In genomic region chr2:134362152-134362653, GRCh38 we compare ENCODE assay signal across 13 cellular contexts.
DNase-seq lines count a peak whose midpoint lies in the region; ATAC-seq and TF ChIP-seq lines count a peak whose summit lies in the region.
"Had no signal": no experiment of that assay in that cellular context is flagged by ENCODE, and none has a peak within 500 bp of the region (broad histone marks: within the 10 kb centered on the region; RNA-seq: fewer than 3 reads in every experiment).

No MANE protein-coding gene starts in this region.

- POLR2A ChIA-PET in CD8-positive, alpha-beta T cell (lab: Charles Lee) = no interaction called here

- no peaks in the 10 kb centered on the region for H3K9me3 ChIP-seq in right cardiac atrium (ENCODE audit: control insufficient read depth, low read length)
- H3K9me3 ChIP-seq in CD8-positive, alpha-beta T cell (ENCODE audit: low read length) = no peaks in the 10 kb centered on the region
- H3K9me3 ChIP-seq: BLaER1, Peyer's patch had no signal

- H3K4me3 Mint-ChIP-seq in CD8-positive, alpha-beta T cell = no peak overlapping the region
- H3K4me3 Mint-ChIP-seq: H9 had no signal

- no peak for DNase-seq in right cardiac atrium
- no peak for DNase-seq in Right ventricle myocardium superior
- DNase-seq in NCI-H69 (lab: John Stamatoyannopoulos, UW) = peak; percentile 12
- peak; percentile 52 for DNase-seq in epithelial cell of esophagus (ENCODE audit: low read depth)
- DNase-seq in CD8-positive, alpha-beta T cell = no peak
- DNase-seq in NK-92 (lab: John Stamatoyannopoulos, UW; ENCODE audit: unreplicated experiment) = no peak
- DNase-seq: DMS153, H9, Peyer's patch, SHP77 treated with DMSO at 0.1 percent for 48 hours had no signal

- H3K27ac ChIP-seq in right cardiac atrium (ENCODE audit: low read length) = peak overlapping the region; percentile 10
- no peak overlapping the region for H3K27ac ChIP-seq in CD8-positive, alpha-beta T cell (ENCODE audit: low read depth, low read length)
- H3K27ac ChIP-seq: BLaER1, Peyer's patch had no signal

- TF ChIP-seq CTCF in epithelial cell of esophagus (IDR thresholded peaks at IDR 0.05; ENCODE audit: insufficient read depth, low read depth, low read length, missing control alignments) = no peak
- no peak for TF ChIP-seq CTCF in CD8-positive, alpha-beta T cell (IDR thresholded peaks at IDR 0.05)

- H3K27ac Mint-ChIP-seq in CD8-positive, alpha-beta T cell = no peak overlapping the region

- H3K36me3 ChIP-seq in CD8-positive, alpha-beta T cell (ENCODE audit: insufficient read depth, low read length) = peaks cover 12% of the 10 kb centered on the region

- peaks cover 78% of the 10 kb centered on the region for H3K36me3 Mint-ChIP-seq in CD8-positive, alpha-beta T cell

- ATAC-seq in right cardiac atrium (no peak), Right ventricle myocardium superior (ENCODE audit: poor library complexity) (no peak), GM19467 (IDR thresholded peaks at IDR 0.05; ENCODE audit: unreplicated experiment) (no peak)
- ATAC-seq in CD8-positive, alpha-beta T cell = no peak
- ATAC-seq: GM12878 had no signal

- H3K4me1 ChIP-seq in right cardiac atrium (ENCODE audit: control insufficient read depth, insufficient read depth, low read length) = peaks cover 14% of the 10 kb centered on the region
- peaks cover 4% of the 10 kb centered on the region for H3K4me1 ChIP-seq in CD8-positive, alpha-beta T cell (ENCODE audit: insufficient read depth, low read length)

- CTCF ChIA-PET in CD8-positive, alpha-beta T cell (lab: Charles Lee) = interaction anchor here (1.7 to 1.8 kb wide), 2 partner anchors 18 to 21 kb away, joined by 3 to 4 read pairs; no protein-coding TSS in a partner anchor

- intact Hi-C loops in right cardiac atrium (cut with DNase I) = no loop called here
- intact Hi-C loops in Right ventricle myocardium superior (cut with DNase I) = loop anchor here (10.0 kb wide), 1 partner anchor 97 kb away; no protein-coding TSS in a partner anchor
- intact Hi-C loops in CD8-positive, alpha-beta T cell (cut with DNase I, micrococcal nuclease) = no loop called here

- H3K4me3 ChIP-seq in right cardiac atrium (ENCODE audit: low read length) (no peak overlapping the region), epithelial cell of esophagus (ENCODE audit: low read length) (no peak overlapping the region)
- H3K4me3 ChIP-seq in CD8-positive, alpha-beta T cell (ENCODE audit: low read depth, low read length) = no peak overlapping the region
- H3K4me3 ChIP-seq: BLaER1, GM12878, Peyer's patch had no signal

- H3K4me1 Mint-ChIP-seq in CD8-positive, alpha-beta T cell (ENCODE audit: low read depth) = peaks cover 20% of the 10 kb centered on the region

- no peaks in the 10 kb centered on the region for H3K9me3 Mint-ChIP-seq in CD8-positive, alpha-beta T cell
- H3K9me3 Mint-ChIP-seq: H9 had no signal

- H3K27me3 Mint-ChIP-seq in CD8-positive, alpha-beta T cell (ENCODE audit: low read depth) = no peaks in the 10 kb centered on the region

- WGBS in right cardiac atrium = 90% methylated on average over 1 of the region's 1 CpG

- no peaks in the 10 kb centered on the region for H3K27me3 ChIP-seq in right cardiac atrium (ENCODE audit: control insufficient read depth, insufficient read depth)
- no peaks in the 10 kb centered on the region for H3K27me3 ChIP-seq in CD8-positive, alpha-beta T cell (ENCODE audit: insufficient read depth, low read length)
- H3K27me3 ChIP-seq: BLaER1, Peyer's patch had no signal

Comparison
In these comparisons a context has a peak if more than half of its experiments do, and no peak if none do; other contexts are left out.
1. DNase-seq: peak in NCI-H69 (single experiment) and epithelial cell of esophagus (single experiment); none in right cardiac atrium (0 of 3), Right ventricle myocardium superior (single experiment), CD8-positive, alpha-beta T cell (0 of 7) and NK-92 (single experiment).